ENCODE assay signal across 21 cellular contexts in genomic region chr11:134942633-134943032, GRCh38.
A peak's percentile ranks its signal among the peaks of the same experiment; 100 is the strongest.
DNase-seq lines count a peak whose midpoint lies in the region; ATAC-seq and TF ChIP-seq lines count a peak whose summit lies in the region.
"Had no signal": no experiment of that assay in that cellular context is flagged by ENCODE, and none has a peak within 500 bp of the region (broad histone marks: within the 10 kb centered on the region; RNA-seq: fewer than 3 reads in every experiment).

No MANE protein-coding gene starts in this region.

- H3K27me3 ChIP-seq in endodermal cell (ENCODE audit: control insufficient read depth, insufficient read depth, low read length, poor library complexity, severe bottlenecking) (no peaks in the 10 kb centered on the region), thyroid gland (no peaks in the 10 kb centered on the region)
- H3K27me3 ChIP-seq: SJSA1 had no signal

- no peak for TF ChIP-seq POLR2A in thyroid gland (IDR thresholded peaks at IDR 0.05)

- DNase-seq in M059J (ENCODE audit: low read depth): peak; percentile 59
- no peak for DNase-seq in endodermal cell
- DNase-seq in neural crest cell (ENCODE audit: low read depth, low spot score): no peak
- DNase-seq in thyroid gland: peak in 1 of 2 donors; percentile 43
- no peak for DNase-seq in pons (ENCODE audit: low spot score)
- DNase-seq in stimulated activated CD4-positive, alpha-beta T cell treated with anti-CD3 and anti-CD28 coated beads, Interleukin-4, amount 100 ng/mL, for 24 hours: no peak
- DNase-seq: DMS53, GDM1, HFFc6, KG1, NCI-H1105, NCI-H146, NCI-H2081, NCI-H2171, NCI-H345, OCI-M1 had no signal

- intact Hi-C loops in thyroid gland (cut with DNase I): no loop called here

- TF ChIP-seq CTCF in endodermal cell (conservative IDR thresholded peaks at IDR 0.05) (no peak), neural crest cell (conservative IDR thresholded peaks at IDR 0.05) (no peak), thyroid gland (IDR thresholded peaks at IDR 0.05) (no peak)

- H3K27ac Mint-ChIP-seq in endodermal cell (no peak overlapping the region), neural crest cell (ENCODE audit: unreplicated experiment) (no peak overlapping the region)
- H3K27ac Mint-ChIP-seq: B cell, CD14-positive monocyte, HFFc6 had no signal

- no peak overlapping the region for H3K9ac ChIP-seq in endodermal cell (ENCODE audit: extremely low read depth, low read length, poor library complexity, severe bottlenecking)

- peaks cover 23% of the 10 kb centered on the region for H3K4me1 Mint-ChIP-seq in endodermal cell
- H3K4me1 Mint-ChIP-seq in neural crest cell: peaks cover 54% of the 10 kb centered on the region
- H3K4me1 Mint-ChIP-seq: B cell, CD14-positive monocyte had no signal

- no peak overlapping the region for H3K4me3 Mint-ChIP-seq in endodermal cell
- H3K4me3 Mint-ChIP-seq in neural crest cell: peak overlapping the region; percentile 7
- H3K4me3 Mint-ChIP-seq: B cell, CD14-positive monocyte, HFFc6 had no signal

- H3K9me3 ChIP-seq in endodermal cell (ENCODE audit: control insufficient read depth, low read length) (no peaks in the 10 kb centered on the region), thyroid gland (no peaks in the 10 kb centered on the region)
- H3K9me3 ChIP-seq: A549, SJSA1 had no signal

- H3K27ac ChIP-seq in endodermal cell (ENCODE audit: low read depth, low read length) (peak overlapping the region; percentile 66), thyroid gland (peak overlapping the region; percentile 87 to 93 (median 91))
- H3K27ac ChIP-seq: A549, SJSA1 had no signal

- no peaks in the 10 kb centered on the region for H3K4me1 ChIP-seq in endodermal cell (ENCODE audit: control insufficient read depth, insufficient read depth, low read length)
- peaks cover 50 to 70% of the 10 kb centered on the region in 2 donors for H3K4me1 ChIP-seq in thyroid gland
- H3K4me1 ChIP-seq: A549, SJSA1 had no signal

- WGBS in endodermal cell (ENCODE audit: insufficient coverage in 1 of 2, insufficient read length in 1 of 2), 2 experiments: 68 to 91% methylated on average over 5 to 11 of the region's 11 CpGs
- WGBS in thyroid gland, 2 donors: 57 to 60% methylated on average over 11 of the region's 11 CpGs

- no peak overlapping the region for H3K4me3 ChIP-seq in endodermal cell (ENCODE audit: low read length)
- H3K4me3 ChIP-seq in thyroid gland (replicated peaks in 1 of 3): no peak overlapping the region
- H3K4me3 ChIP-seq: A549, SJSA1 had no signal

- no peaks in the 10 kb centered on the region for H3K9me3 Mint-ChIP-seq in endodermal cell
- no peaks in the 10 kb centered on the region for H3K9me3 Mint-ChIP-seq in neural crest cell
- H3K9me3 Mint-ChIP-seq: CD14-positive monocyte had no signal

- H3K27me3 Mint-ChIP-seq in endodermal cell (ENCODE audit: insufficient read depth): peaks cover 4% of the 10 kb centered on the region
- peaks cover 2% of the 10 kb centered on the region for H3K27me3 Mint-ChIP-seq in neural crest cell (ENCODE audit: low read depth)
- H3K27me3 Mint-ChIP-seq: B cell had no signal

- no peak for ATAC-seq in GM21717 (IDR thresholded peaks at IDR 0.05; ENCODE audit: unreplicated experiment)
- ATAC-seq: A549 had no signal

- no peaks in the 10 kb centered on the region for H3K36me3 ChIP-seq in endodermal cell (ENCODE audit: control insufficient read depth, insufficient read depth, low read length)
- no peaks in the 10 kb centered on the region for H3K36me3 ChIP-seq in thyroid gland
- H3K36me3 ChIP-seq: SJSA1 had no signal

- H3K36me3 Mint-ChIP-seq in endodermal cell (ENCODE audit: low read depth): no peaks in the 10 kb centered on the region
- H3K36me3 Mint-ChIP-seq in neural crest cell (ENCODE audit: low read depth): no peaks in the 10 kb centered on the region
- H3K36me3 Mint-ChIP-seq: CD14-positive monocyte had no signal
